24 cellular contexts compared by ENCODE assay signal in the genomic region with DNA sequence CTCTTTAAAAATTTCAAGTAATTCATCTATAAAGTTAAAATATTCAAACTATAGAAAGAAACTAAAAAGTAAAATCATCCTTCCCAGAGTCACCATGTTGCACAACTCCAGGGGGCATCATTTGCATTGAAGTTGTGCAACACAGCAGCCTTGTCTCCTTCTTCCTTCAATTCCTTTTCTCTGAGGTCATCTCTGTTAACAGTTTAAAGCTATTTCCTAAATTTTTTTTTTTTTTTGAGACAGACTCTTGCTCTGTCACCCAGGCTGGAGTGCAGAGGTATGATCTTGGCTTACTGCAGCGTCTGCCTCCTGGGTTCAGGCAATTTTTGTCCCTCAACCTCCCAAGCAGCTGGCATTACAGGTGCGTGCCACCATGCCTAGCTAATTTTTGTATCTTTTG. TPM values are rescaled to one million over a fixed set of nuclear protein-coding genes. Genes with fewer than 3 reads are reported as not detected.
DNase-seq lines count a peak whose midpoint lies in the region; ATAC-seq, FAIRE-seq and TF ChIP-seq lines count a peak whose summit lies in the region.
"Had no signal": no experiment of that assay in that cellular context is flagged by ENCODE, and none has a peak within 500 bp of the region (broad histone marks: within the 10 kb centered on the region; RNA-seq: fewer than 3 reads in every experiment).

No MANE protein-coding gene starts in this region.

- H3K4me1 Mint-ChIP-seq in naive thymus-derived CD4-positive, alpha-beta T cell = peaks cover 0 to 8% (median 0%) of the 10 kb centered on the region in 7 donors

- DNase-seq in SIG-M5 treated with dmso at 0.1 percent for 504 hours (lab: John Stamatoyannopoulos, UW; ENCODE audit: unreplicated experiment) = peak; percentile 75
- DNase-seq in SIG-M5 (lab: John Stamatoyannopoulos, UW) = no peak
- peak; percentile 28 for DNase-seq in M059J (ENCODE audit: low read depth)
- no peak for DNase-seq in K562 (ENCODE audit: extremely low read depth in 1 of 4, low spot score in 3 of 4)
- DNase-seq in naive thymus-derived CD4-positive, alpha-beta T cell = no peak
- no peak for DNase-seq in activated T-cell treated with anti-CD3 and anti-CD28 coated beads, Interleukin-2, amount 50 U/mL, for 1 hour
- DNase-seq in testis = no peak
- DNase-seq: activated CD8-positive, alpha-beta T cell treated with anti-CD3 and anti-CD28 coated beads, Interleukin-2, amount 10 ng/mL, durations not matched to agents 7 days and 5 days; central memory CD4-positive, alpha-beta T cell; effector memory CD8-positive, alpha-beta T cell; MG63; NCI-H2029 treated with DMSO at 0.1 percent for 48 hours; NCI-H526 treated with DMSO at 0.1 percent for 48 hours; stimulated activated naive CD4-positive, alpha-beta T cell treated with Interleukin-2 at 50 U/mL for 16 hours had no signal

- H2AFZ ChIP-seq in K562 (ENCODE audit: low read depth, low read length) = no peak overlapping the region

- POLR2A ChIA-PET in K562 (lab: Yijun Ruan, JAX) = no interaction called here
- POLR2A ChIA-PET in naive thymus-derived CD4-positive, alpha-beta T cell (lab: Charles Lee) = interaction anchor here (0.8 kb wide), 1 partner anchor 1225 kb away, joined by 3 read pairs; no protein-coding TSS in a partner anchor

- no peak for TF ChIP-seq RAD21 in K562 (CRISPR knock-in tag; conservative IDR thresholded peaks at IDR 0.05 in 1 of 2, IDR thresholded peaks at IDR 0.05 in 1 of 2)

- CTCF ChIA-PET in K562 (lab: Yijun Ruan, JAX; ENCODE audit: low intra/inter-chr PET ratio) = interaction anchor here (0.7 kb wide), 1 partner anchor 276 kb away, joined by 3 read pairs; no protein-coding TSS in a partner anchor
- CTCF ChIA-PET in naive thymus-derived CD4-positive, alpha-beta T cell (lab: Charles Lee) = interaction anchor here (1.2 to 1.4 kb wide), 3 partner anchors 9 to 77 kb away, joined by 4 read pairs; no protein-coding TSS in a partner anchor

- H3K4me3 Mint-ChIP-seq in naive thymus-derived CD4-positive, alpha-beta T cell = no peak overlapping the region
- H3K4me3 Mint-ChIP-seq: activated CD8-positive, alpha-beta T cell treated with anti-CD3 and anti-CD28 coated beads, Interleukin-2, amount 10 ng/mL, durations not matched to agents 7 days and 5 days; effector memory CD8-positive, alpha-beta T cell; nephron had no signal

- H3K27ac Mint-ChIP-seq in naive thymus-derived CD4-positive, alpha-beta T cell = no peak overlapping the region
- H3K27ac Mint-ChIP-seq: activated CD8-positive, alpha-beta T cell treated with anti-CD3 and anti-CD28 coated beads, Interleukin-2, amount 10 ng/mL, durations not matched to agents 7 days and 5 days; effector memory CD8-positive, alpha-beta T cell; nephron; progenitor cell of endocrine pancreas had no signal

- no peak overlapping the region for H3K4me2 ChIP-seq in K562 (ENCODE audit: insufficient read depth, low read length)

- no peak for TF ChIP-seq EP300 in K562 (IDR thresholded peaks at IDR 0.05; ENCODE audit: low read length)

- FAIRE-seq in K562 (lab: Jason Lieb, UNC) = no peak
- FAIRE-seq: A204.1, G401.6, GM12891, HTR-8/SVneo, RCC 7860 had no signal

- TF ChIP-seq POLR2A in K562 (conservative IDR thresholded peaks at IDR 0.05) = no peak
- no peak for TF ChIP-seq POLR2A in testis (IDR thresholded peaks at IDR 0.05)

- intact Hi-C loops in K562 (cut with micrococcal nuclease) = no loop called here
- intact Hi-C loops in naive thymus-derived CD4-positive, alpha-beta T cell (cut with micrococcal nuclease) = no loop called here
- intact Hi-C loops in testis (cut with DNase I; ENCODE audit: low total_unique reads) = no loop called here

- H3K4me3 ChIP-seq in K562 (no peak overlapping the region), testis (no peak overlapping the region)
- H3K4me3 ChIP-seq in naive thymus-derived CD4-positive, alpha-beta T cell (ENCODE audit: low read length) = no peak overlapping the region
- H3K4me3 ChIP-seq: HAP-1, lung, MG63 had no signal

- in situ Hi-C loops in K562 (cut with MboI) = no loop called here

- H3K9me1 ChIP-seq in K562 (ENCODE audit: control insufficient read depth, insufficient read depth, low read length) = no peaks in the 10 kb centered on the region

- H3K27me3 ChIP-seq in K562 (ENCODE audit: control insufficient read depth in 2 of 2, insufficient read depth in 2 of 2, low read length in 2 of 2) = peaks cover 0 to 8% of the 10 kb centered on the region in 2 experiments; a peak in 4 of 5 replicates
- no peaks in the 10 kb centered on the region for H3K27me3 ChIP-seq in naive thymus-derived CD4-positive, alpha-beta T cell (ENCODE audit: control insufficient read depth in 2 of 2, insufficient read depth in 2 of 2, low read length in 2 of 2)
- no peaks in the 10 kb centered on the region for H3K27me3 ChIP-seq in testis

- H3K36me3 Mint-ChIP-seq in naive thymus-derived CD4-positive, alpha-beta T cell = no peaks in the 10 kb centered on the region

- H3K9me3 ChIP-seq in K562 (replicated peaks; ENCODE audit: control insufficient read depth, insufficient read depth, low read depth, low read length) (no peaks in the 10 kb centered on the region), testis (no peaks in the 10 kb centered on the region)
- H3K9me3 ChIP-seq in naive thymus-derived CD4-positive, alpha-beta T cell (ENCODE audit: control insufficient read depth in 2 of 3, low read length in 3 of 3) = no peaks in the 10 kb centered on the region
- H3K9me3 ChIP-seq: HAP-1, MG63 had no signal

- BruUV-seq in K562 (replicated peaks; lab: Mats Ljungman, UMichigan) = no TSS peak

- H3K9ac ChIP-seq in K562 (ENCODE audit: insufficient read depth in 1 of 2, low read depth in 2 of 2, low read length in 2 of 2) = no peak overlapping the region

- H3K9me3 Mint-ChIP-seq in naive thymus-derived CD4-positive, alpha-beta T cell = no peaks in the 10 kb centered on the region
- H3K9me3 Mint-ChIP-seq: effector memory CD8-positive, alpha-beta T cell; nephron had no signal

- ATAC-seq in K562 (no peak), HG02642 (IDR thresholded peaks at IDR 0.05; ENCODE audit: poor library complexity, unreplicated experiment) (no peak)
- ATAC-seq in naive thymus-derived CD4-positive, alpha-beta T cell = peak; percentile 27
- ATAC-seq: activated CD8-positive, alpha-beta T cell treated with anti-CD3 and anti-CD28 coated beads, Interleukin-2, amount 10 ng/mL, durations not matched to agents 7 days and 5 days; effector memory CD8-positive, alpha-beta T cell had no signal

- no peaks in the 10 kb centered on the region for H3K79me2 ChIP-seq in K562 (ENCODE audit: control insufficient read depth, insufficient read depth, low read length)

- WGBS in K562 (ENCODE audit: insufficient coverage, low coverage, missing lambda C conversion rate) = 0% methylated on average over 2 of the region's 2 CpGs
- WGBS in testis, 2 donors = 91 to 97% methylated on average over 2 of the region's 2 CpGs

- H4K20me1 ChIP-seq in K562 (replicated peaks; ENCODE audit: control insufficient read depth, insufficient read depth, low read length) = 0 out of 2 replicates have a peak, but pooled peaks cover under 1% of the 10 kb centered on the region

- H3K36me3 ChIP-seq in K562 (ENCODE audit: control insufficient read depth, insufficient read depth, low read length) = no peaks in the 10 kb centered on the region
- H3K36me3 ChIP-seq in naive thymus-derived CD4-positive, alpha-beta T cell (ENCODE audit: control insufficient read depth in 2 of 3, insufficient read depth in 3 of 3, low read length in 3 of 3) = no peaks in the 10 kb centered on the region
- no peaks in the 10 kb centered on the region for H3K36me3 ChIP-seq in testis (ENCODE audit: low read depth, missing control alignments)
- H3K36me3 ChIP-seq: HAP-1, MG63 had no signal

- H3K4me1 ChIP-seq in K562 (replicated peaks in 1 of 2; ENCODE audit: control insufficient read depth in 2 of 2, insufficient read depth in 2 of 2, low read length in 2 of 2) = peaks cover 8 to 15% of the 10 kb centered on the region in 2 experiments; a peak in 4 of 5 replicates
- no peaks in the 10 kb centered on the region for H3K4me1 ChIP-seq in naive thymus-derived CD4-positive, alpha-beta T cell (ENCODE audit: control insufficient read depth in 2 of 2, insufficient read depth in 2 of 2, low read length in 2 of 2)
- H3K4me1 ChIP-seq in testis = peaks cover 8% of the 10 kb centered on the region
- H3K4me1 ChIP-seq: HAP-1 had no signal

- peaks cover 8 to 36% (median 27%) of the 10 kb centered on the region in 5 donors for H3K27me3 Mint-ChIP-seq in naive thymus-derived CD4-positive, alpha-beta T cell

- H3K27ac ChIP-seq in K562 (ENCODE audit: extremely low read depth, low read depth, low read length) (no peak overlapping the region), testis (no peak overlapping the region)
- H3K27ac ChIP-seq in naive thymus-derived CD4-positive, alpha-beta T cell (ENCODE audit: low read depth, low read length) = no peak overlapping the region

- TF ChIP-seq CTCF in K562 (IDR thresholded peaks at IDR 0.05 in 2 of 3, conservative IDR thresholded peaks at IDR 0.05 in 1 of 3; ENCODE audit: insufficient read depth in 2 of 3, low read depth in 1 of 3, low read length in 3 of 3) (no peak), testis (IDR thresholded peaks at IDR 0.05) (no peak)

RNA-seq across cellular contexts. Expression of a gene that starts 7.1 kb away (rescaled TPM):
- not detected in 2 replicates for total RNA-seq in M059J (2014; rRNA removed; shearing (Covaris generic))
- total RNA-seq in K562 (2011; cell fraction: chromatin; rRNA removed; ENCODE audit: low replicate concordance) = not detected in 2 replicates
- not detected in 2 replicates for total RNA-seq in K562 (2011; cell fraction: nucleolus; rRNA removed)
- not detected in 2 replicates for total RNA-seq in K562 (2011; cell fraction: nucleoplasm; rRNA removed)
- total RNA-seq in K562 (2014; rRNA removed) = not detected in 2 replicates
- total RNA-seq in K562 (2014; rRNA removed; fragmentation: Illumina TruSeq; extraction: Trizol) = not detected in 2 replicates
- not detected in 2 replicates for total RNA-seq in K562 (2015; rRNA removed; fragmentation: Illumina TruSeq; extraction: Trizol)
- not detected in 2 replicates for total RNA-seq in K562 (2021)
- not detected in 2 replicates for polyA plus RNA-seq in K562 (2011; rRNA removed)
- polyA plus RNA-seq in K562 (2011; cell fraction: cytosol; rRNA removed) = not detected in 2 replicates
- not detected in 2 replicates for polyA plus RNA-seq in K562 (2011; cell fraction: nucleus; rRNA removed)
- polyA plus RNA-seq in K562 (2012) = not detected in 2 replicates
- not detected in 2 replicates for polyA plus RNA-seq in K562 (2014; fragmentation: Illumina TruSeq; extraction: Trizol)
- polyA plus RNA-seq in K562 (2014; fragmentation: Nextera tagmentation; extraction: Ambion mirVana) = not detected
- not detected in 2 replicates for polyA plus RNA-seq in K562 (2014; rRNA removed)
- not detected in 2 replicates for polyA minus RNA-seq in K562 (2011; rRNA and poly(A)+ RNA removed)
- polyA minus RNA-seq in K562 (2011; cell fraction: cytosol; rRNA and poly(A)+ RNA removed) = not detected in 2 replicates
- polyA minus RNA-seq in K562 (2011; cell fraction: nucleus; rRNA and poly(A)+ RNA removed) = not detected in 2 replicates
- total RNA-seq in naive thymus-derived CD4-positive, alpha-beta T cell = not detected
- not detected for polyA plus RNA-seq in naive thymus-derived CD4-positive, alpha-beta T cell
- total RNA-seq in testis = 1 to 10 TPM; 2.0 TPM
- polyA plus RNA-seq in testis (ENCODE audit: insufficient read depth, low read depth, low replicate concordance) = 3.3 TPM
- total RNA-seq: activated CD8-positive, alpha-beta T cell treated with anti-CD3 and anti-CD28 coated beads, Interleukin-2, amount 10 ng/mL, durations not matched to agents 7 days and 5 days had no signal
- polyA plus RNA-seq: lung had no signal

RNA-seq across cellular contexts. Expression of a gene that starts 37.8 kb away (rescaled TPM):
- not detected in 2 replicates for total RNA-seq in M059J (2014; rRNA removed; shearing (Covaris generic))
- 0.67 TPM in 1 of 2 replicates, not detected in the other for total RNA-seq in K562 (2011; cell fraction: chromatin; rRNA removed; ENCODE audit: low replicate concordance)
- total RNA-seq in K562 (2011; cell fraction: nucleolus; rRNA removed) = 1.1 TPM in 1 of 2 replicates, not detected in the other
- 0.59 TPM in 1 of 2 replicates, not detected in the other for total RNA-seq in K562 (2011; cell fraction: nucleoplasm; rRNA removed)
- total RNA-seq in K562 (2014; rRNA removed) (0.45 and 1.6 TPM in 2 replicates), K562 (2014; rRNA removed; fragmentation: Illumina TruSeq; extraction: Trizol) (1.8 and 2.1 TPM in 2 replicates), K562 (2015; rRNA removed; fragmentation: Illumina TruSeq; extraction: Trizol) (2.5 and 2.6 TPM in 2 replicates), K562 (2021) (1.0 and 1.1 TPM in 2 replicates), testis (100 to 1,000 TPM; 354 to 748 TPM)
- polyA plus RNA-seq in K562 (2011; rRNA removed) (2.1 and 2.2 TPM in 2 replicates), K562 (2014; fragmentation: Illumina TruSeq; extraction: Trizol) (4.5 TPM in 2 replicates), K562 (2014; fragmentation: Nextera tagmentation; extraction: Ambion mirVana) (1 to 10 TPM; 7.3 to 7.4 TPM), K562 (2014; rRNA removed) (5.0 and 7.5 TPM in 2 replicates), testis (ENCODE audit: insufficient read depth, low read depth, low replicate concordance) (1,814 TPM)
- polyA plus RNA-seq in K562 (2011; cell fraction: cytosol; rRNA removed) = 1.9 and 3.2 TPM in 2 replicates
- 1.1 and 1.3 TPM in 2 replicates for polyA plus RNA-seq in K562 (2011; cell fraction: nucleus; rRNA removed)
- polyA plus RNA-seq in K562 (2012) = 0.96 and 3.3 TPM in 2 replicates
- 0.88 and 1.9 TPM in 2 replicates for polyA minus RNA-seq in K562 (2011; rRNA and poly(A)+ RNA removed)
- polyA minus RNA-seq in K562 (2011; cell fraction: cytosol; rRNA and poly(A)+ RNA removed) = not detected in 2 replicates
- polyA minus RNA-seq in K562 (2011; cell fraction: nucleus; rRNA and poly(A)+ RNA removed) = 1.1 TPM in 1 of 2 replicates, not detected in the other
- 1 to 10 TPM in 1 of 5 experiments, not detected in 4; 1.1 TPM for total RNA-seq in naive thymus-derived CD4-positive, alpha-beta T cell
- 1 to 10 TPM; 1.7 to 2.2 TPM for polyA plus RNA-seq in naive thymus-derived CD4-positive, alpha-beta T cell
- total RNA-seq: lung had no signal

RNA-seq across cellular contexts. Expression of a gene that starts 38.1 kb away (rescaled TPM):
- total RNA-seq in M059J (2014; rRNA removed; shearing (Covaris generic)) = 406 and 432 TPM in 2 replicates
- 286 and 378 TPM in 2 replicates for total RNA-seq in K562 (2011; cell fraction: chromatin; rRNA removed; ENCODE audit: low replicate concordance)
- 207 and 211 TPM in 2 replicates for total RNA-seq in K562 (2011; cell fraction: nucleolus; rRNA removed)
- total RNA-seq in K562 (2011; cell fraction: nucleoplasm; rRNA removed) = 281 and 365 TPM in 2 replicates
- total RNA-seq in K562 (2014; rRNA removed) (567 and 570 TPM in 2 replicates), K562 (2014; rRNA removed; fragmentation: Illumina TruSeq; extraction: Trizol) (610 and 635 TPM in 2 replicates), K562 (2015; rRNA removed; fragmentation: Illumina TruSeq; extraction: Trizol) (573 and 580 TPM in 2 replicates), K562 (2021) (521 and 542 TPM in 2 replicates), testis (100 to 1,000 TPM; 192 to 203 TPM)
- polyA plus RNA-seq in K562 (2011; rRNA removed) (682 and 836 TPM in 2 replicates), K562 (2014; fragmentation: Illumina TruSeq; extraction: Trizol) (536 and 610 TPM in 2 replicates), K562 (2014; fragmentation: Nextera tagmentation; extraction: Ambion mirVana) (1,000 to 10,000 TPM in 1 of 2 experiments, 100 to 1,000 TPM in 1; 871 to 1,167 TPM), K562 (2014; rRNA removed) (475 and 532 TPM in 2 replicates), testis (ENCODE audit: insufficient read depth, low read depth, low replicate concordance) (302 TPM)
- polyA plus RNA-seq in K562 (2011; cell fraction: cytosol; rRNA removed) = 554 and 570 TPM in 2 replicates
- polyA plus RNA-seq in K562 (2011; cell fraction: nucleus; rRNA removed) = 205 and 257 TPM in 2 replicates
- polyA plus RNA-seq in K562 (2012) = 345 and 420 TPM in 2 replicates
- polyA minus RNA-seq in K562 (2011; rRNA and poly(A)+ RNA removed) = 839 and 1,099 TPM in 2 replicates
- 448 and 506 TPM in 2 replicates for polyA minus RNA-seq in K562 (2011; cell fraction: cytosol; rRNA and poly(A)+ RNA removed)
- 78.0 and 147 TPM in 2 replicates for polyA minus RNA-seq in K562 (2011; cell fraction: nucleus; rRNA and poly(A)+ RNA removed)
- total RNA-seq in naive thymus-derived CD4-positive, alpha-beta T cell = 100 to 1,000 TPM in 3 of 5 experiments, 10 to 100 TPM in 2; 78.0 to 282 (median 114) TPM
- 100 to 1,000 TPM; 203 to 265 TPM for polyA plus RNA-seq in naive thymus-derived CD4-positive, alpha-beta T cell

Comparison
In these comparisons a context has a peak if more than half of its experiments do, and no peak if none do; other contexts are left out.
1. DNase-seq: peak in SIG-M5 treated with dmso at 0.1 percent for 504 hours (single experiment) and M059J (single experiment); none in SIG-M5 (single experiment), K562 (0 of 4), naive thymus-derived CD4-positive, alpha-beta T cell (0 of 9), activated T-cell treated with anti-CD3 and anti-CD28 coated beads, Interleukin-2, amount 50 U/mL, for 1 hour (single experiment) and testis (single experiment).
2. RNA of a gene that starts 37.8 kb away (total RNA-seq): 354 to 748 TPM in testis; 0.45 to 2.6 TPM in K562, 1.1 TPM in naive thymus-derived CD4-positive, alpha-beta T cell and not detected in M059J; every median in the first group is over 10 times any median in the second.